Comparison of ENCODE assay signal across 8 cellular contexts in genomic region chr1:211580303-211580687, GRCh38. TPM values are rescaled to one million over a fixed set of nuclear protein-coding genes. Genes with fewer than 3 reads are reported as not detected.
DNase-seq lines count a peak whose midpoint lies in the region; ATAC-seq and TF ChIP-seq lines count a peak whose summit lies in the region.
"Had no signal": no experiment of that assay in that cellular context is flagged by ENCODE, and none has a peak within 500 bp of the region (broad histone marks: within the 10 kb centered on the region; RNA-seq: fewer than 3 reads in every experiment).

No MANE protein-coding gene starts in this region.

- H3K36me3 ChIP-seq in GM23248 (ENCODE audit: low read depth) (peaks cover 6% of the 10 kb centered on the region), Panc1 (ENCODE audit: control insufficient read depth, insufficient read depth, low read length) (peaks cover 9% of the 10 kb centered on the region; the same call in 1 of the 2 replicates), sigmoid colon (peaks cover 0 to 8% (median 2%) of the 10 kb centered on the region in 4 donors)

- no peak for ATAC-seq in Panc1

- TF ChIP-seq CTCF in Panc1 (IDR thresholded peaks at IDR 0.05) (no peak), sigmoid colon (IDR thresholded peaks at IDR 0.05) (no peak)

- POLR2A ChIA-PET in Panc1 (lab: Charles Lee) (interaction anchor here (0.7 kb wide), 1 partner anchor 23 kb away, joined by 3 read pairs; no protein-coding TSS in a partner anchor), HEK293T (lab: Yijun Ruan, JAX) (interaction anchor here (0.8 kb wide), 1 partner anchor 94 kb away, joined by 3 read pairs; no protein-coding TSS in a partner anchor)

- H2AFZ ChIP-seq in GM23248 = peak overlapping the region; percentile 71

- intact Hi-C loops in Panc1 (cut with micrococcal nuclease; ENCODE audit: unreplicated experiment) (no loop called here), sigmoid colon (cut with DNase I) (loop anchor here (10.0 kb wide), 1 partner anchor 205 kb away; no protein-coding TSS in a partner anchor)

- H3K4me2 ChIP-seq in GM23248 (ENCODE audit: unreplicated experiment) = peak overlapping the region; percentile 88

- H4K20me1 ChIP-seq in GM23248 (ENCODE audit: insufficient read depth) = peaks cover 13% of the 10 kb centered on the region; the same call in 1 of the 2 replicates

- H3F3A ChIP-seq in GM23248 (ENCODE audit: insufficient read depth) = peaks cover 41% of the 10 kb centered on the region

- H3K9ac ChIP-seq in GM23248 = peak overlapping the region; percentile 74

- 20 to 47% methylated on average over 1 of the region's 1 CpG for WGBS in GM23248 (ENCODE audit: low coverage in 1 of 2, low lambda C conversion rate in 2 of 2, missing lambda C conversion rate in 2 of 2), 2 experiments
- WGBS in sigmoid colon, 2 donors = 30 to 74% methylated on average over 1 of the region's 1 CpG

- peaks cover 48% of the 10 kb centered on the region for H3K4me1 ChIP-seq in GM23248 (ENCODE audit: insufficient read depth)
- H3K4me1 ChIP-seq in Panc1 (ENCODE audit: control insufficient read depth, insufficient read depth, low read length) = peaks cover 21% of the 10 kb centered on the region
- H3K4me1 ChIP-seq in sigmoid colon = peaks cover 0 to 42% (median 36%) of the 10 kb centered on the region in 4 donors

- H3K4me3 ChIP-seq in GM23248 (peak overlapping the region; percentile 95), Panc1 (ENCODE audit: low read depth in 2 of 2, low read length in 2 of 2) (peak overlapping the region in 1 of 2 experiments; percentile 70; a peak in 2 of 4 replicates), sigmoid colon (no peak overlapping the region)

- H3K9me2 ChIP-seq in GM23248 (ENCODE audit: insufficient read depth) = no peaks in the 10 kb centered on the region

- in situ Hi-C loops in GM23248 (cut with MboI) (no loop called here), Panc1 (cut with HindIII; ENCODE audit: low pct_unique_long_range_greater_than_20kb, low sequenced_read_pairs) (no loop called here)

- DNase-seq in GM23248 (peak; percentile 36), Panc1 (ENCODE audit: low read depth, low spot score) (no peak), erythroblast (lab: John Stamatoyannopoulos, UW) (peak; percentile 23 to 47), sigmoid colon (no peak), activated gamma-delta T cell treated with Interleukin-2 at 50 U/mL for 16 hours (no peak), HEK293T (ENCODE audit: extremely low spot score) (no peak), SW 1271 (lab: John Stamatoyannopoulos, UW) (no peak)
- DNase-seq: activated CD4-positive, alpha-beta T cell treated with anti-CD3 and anti-CD28 coated beads, Interleukin-2, amount 50 U/mL, for 4 hours had no signal

- H3K9me3 ChIP-seq in GM23248 (ENCODE audit: low read depth) (no peaks in the 10 kb centered on the region), Panc1 (ENCODE audit: control insufficient read depth, insufficient read depth, low read depth, low read length) (no peaks in the 10 kb centered on the region), sigmoid colon (no peaks in the 10 kb centered on the region)

- H3K79me2 ChIP-seq in GM23248 (ENCODE audit: insufficient read depth) = peaks cover 36% of the 10 kb centered on the region

- H3K27ac ChIP-seq in GM23248 (peak overlapping the region; percentile 81), Panc1 (ENCODE audit: low read length) (peak overlapping the region; percentile 60), sigmoid colon (peak overlapping the region; percentile 96 to 98 (median 98))

- CTCF ChIA-PET in Panc1 (lab: Charles Lee) = no interaction called here
- CTCF ChIA-PET in HEK293T (lab: Yijun Ruan, JAX) = interaction anchor here (1.0 kb wide), 1 partner anchor 64 kb away, joined by 3 read pairs; no protein-coding TSS in a partner anchor

- TF ChIP-seq EP300 in sigmoid colon (IDR thresholded peaks at IDR 0.05) = no peak

- H3K27me3 ChIP-seq in GM23248 (replicated peaks; ENCODE audit: insufficient read depth) (no peaks in the 10 kb centered on the region), Panc1 (ENCODE audit: control insufficient read depth, insufficient read depth, low read length) (no peaks in the 10 kb centered on the region), sigmoid colon (no peaks in the 10 kb centered on the region)

- TF ChIP-seq POLR2A in erythroblast (IDR thresholded peaks at IDR 0.05; ENCODE audit: low read length) = no peak
- TF ChIP-seq POLR2A in sigmoid colon (IDR thresholded peaks at IDR 0.05) = no peak

- no TSS peak for BruUV-seq in Panc1 (replicated peaks; lab: Mats Ljungman, UMichigan)

TF ChIP-seq in HEK293T, 16 proteins besides CTCF, POLR2A, EP300 and RAD21:
- TF ChIP-seq SUZ12 (IDR thresholded peaks at IDR 0.05) (no peak), ZNF384 (IDR thresholded peaks at IDR 0.05) (no peak), LEF1 (IDR thresholded peaks at IDR 0.05; ENCODE audit: borderline replicate concordance) (no peak), ELF4 (IDR thresholded peaks at IDR 0.05) (no peak), BHLHE40 (IDR thresholded peaks at IDR 0.05; ENCODE audit: borderline replicate concordance) (no peak), FOXA1 (IDR thresholded peaks at IDR 0.05) (no peak), HDGF (IDR thresholded peaks at IDR 0.05; ENCODE audit: borderline replicate concordance) (no peak), SP1 (IDR thresholded peaks at IDR 0.05) (no peak), CTBP1 (IDR thresholded peaks at IDR 0.05; ENCODE audit: borderline replicate concordance) (no peak), ARNT (IDR thresholded peaks at IDR 0.05) (no peak), FOXK2 (IDR thresholded peaks at IDR 0.05) (no peak), FOXM1 (IDR thresholded peaks at IDR 0.05; ENCODE audit: borderline replicate concordance) (no peak), L3MBTL2 (conservative IDR thresholded peaks at IDR 0.05) (no peak), TARDBP (IDR thresholded peaks at IDR 0.05) (no peak), NFRKB (IDR thresholded peaks at IDR 0.05) (no peak)
- TF ChIP-seq, protein P1, sequence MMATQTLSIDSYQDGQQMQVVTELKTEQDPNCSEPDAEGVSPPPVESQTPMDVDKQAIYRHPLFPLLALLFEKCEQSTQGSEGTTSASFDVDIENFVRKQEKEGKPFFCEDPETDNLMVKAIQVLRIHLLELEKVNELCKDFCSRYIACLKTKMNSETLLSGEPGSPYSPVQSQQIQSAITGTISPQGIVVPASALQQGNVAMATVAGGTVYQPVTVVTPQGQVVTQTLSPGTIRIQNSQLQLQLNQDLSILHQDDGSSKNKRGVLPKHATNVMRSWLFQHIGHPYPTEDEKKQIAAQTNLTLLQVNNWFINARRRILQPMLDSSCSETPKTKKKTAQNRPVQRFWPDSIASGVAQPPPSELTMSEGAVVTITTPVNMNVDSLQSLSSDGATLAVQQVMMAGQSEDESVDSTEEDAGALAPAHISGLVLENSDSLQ (IDR thresholded peaks at IDR 0.05) = no peak

RNA-seq across cellular contexts. Expression of gene SLC30A1, which starts 1.3 kb away (rescaled TPM):
- total RNA-seq in GM23248 (2014; rRNA removed; shearing (Covaris generic)) = 40.0 and 46.9 TPM in 2 replicates
- polyA plus RNA-seq in GM23248 (2016; fragmentation: Nextera tagmentation; extraction: Ambion mirVana) (22.7 and 23.0 TPM in 2 replicates), sigmoid colon (1 to 10 TPM; 4.2 to 5.1 (median 4.3) TPM)
- total RNA-seq in Panc1 (2021; ENCODE audit: unreplicated experiment) (34.5 TPM), sigmoid colon (10 to 100 TPM in 2 of 4 donors, 1 to 10 TPM in 2; 7.9 to 11.8 (median 9.3) TPM)
- 18.6 TPM for polyA plus RNA-seq in Panc1 (2012; ENCODE audit: insufficient read length)

Comparison
In these comparisons a context has a peak if more than half of its experiments do, and no peak if none do; other contexts are left out.
1. DNase-seq: peak in GM23248 (single experiment) and erythroblast (2 of 2); none in Panc1 (single experiment), sigmoid colon (single experiment), activated gamma-delta T cell treated with Interleukin-2 at 50 U/mL for 16 hours (single experiment), HEK293T (single experiment) and SW 1271 (0 of 2).
2. Peak in every context shown above with its lines, with median percentiles within 50 percentile points of each other: H3K27ac ChIP-seq.